Comparison of ENCODE assay signal across 14 cellular contexts in genomic region chr2:200396726-200397348, GRCh38.
DNase-seq lines count a peak whose midpoint lies in the region; ATAC-seq, FAIRE-seq and TF ChIP-seq lines count a peak whose summit lies in the region.
"Had no signal": no experiment of that assay in that cellular context is flagged by ENCODE, and none has a peak within 500 bp of the region (broad histone marks: within the 10 kb centered on the region; RNA-seq: fewer than 3 reads in every experiment).

No MANE protein-coding gene starts in this region.

- no peaks in the 10 kb centered on the region for H3K27me3 Mint-ChIP-seq in astrocyte (ENCODE audit: low read depth, unreplicated experiment)

- intact Hi-C loops in upper lobe of right lung (cut with DNase I), result no loop called here

- H3K4me3 ChIP-seq in astrocyte (ENCODE audit: insufficient read depth, low read depth, low read length) (peak overlapping the region; percentile 8), upper lobe of right lung (no peak overlapping the region)
- H3K4me3 ChIP-seq: HAP-1, sigmoid colon had no signal

- peaks cover 46% of the 10 kb centered on the region for H3K4me1 Mint-ChIP-seq in astrocyte (ENCODE audit: low read depth, unreplicated experiment)

- H3K4me2 ChIP-seq in astrocyte (ENCODE audit: low read length), result peak overlapping the region; percentile 76

- H4K20me1 ChIP-seq in astrocyte (ENCODE audit: insufficient read depth, low read length), result no peaks in the 10 kb centered on the region

- no peaks in the 10 kb centered on the region for H3K27me3 ChIP-seq in astrocyte (ENCODE audit: insufficient read depth, low read length)
- no peaks in the 10 kb centered on the region for H3K27me3 ChIP-seq in upper lobe of right lung
- H3K27me3 ChIP-seq: sigmoid colon had no signal

- H3K79me2 ChIP-seq in astrocyte (ENCODE audit: insufficient read depth, low read length), result peaks cover 45% of the 10 kb centered on the region

- H3K9me3 ChIP-seq in astrocyte (ENCODE audit: insufficient read depth, low read depth, low read length) (no peaks in the 10 kb centered on the region), upper lobe of right lung (no peaks in the 10 kb centered on the region)
- H3K9me3 ChIP-seq: HAP-1, sigmoid colon had no signal

- DNase-seq in NOMO-1 treated with DMSO at 0.1 percent for 48 hours (lab: John Stamatoyannopoulos, UW; ENCODE audit: unreplicated experiment) (peak; percentile 4), NOMO-1 treated with dmso at 0.1 percent for 144 hours (lab: John Stamatoyannopoulos, UW; ENCODE audit: unreplicated experiment) (no peak), astrocyte (ENCODE audit: low read depth) (no peak), iris pigment epithelial cell (ENCODE audit: low read depth) (peak; percentile 65), upper lobe of right lung (no peak), GM13977 (ENCODE audit: low spot score) (no peak), UCSD-AML1 (lab: John Stamatoyannopoulos, UW; ENCODE audit: unreplicated experiment) (no peak)
- DNase-seq: activated T-cell treated with anti-CD3 and anti-CD28 coated beads, Interleukin-2, amount 50 U/mL, for 1 hour; NCI-H1105; RPMI8226; sigmoid colon; WERI-Rb-1 had no signal

- no peak for TF ChIP-seq CTCF in astrocyte (IDR thresholded peaks at IDR 0.05; ENCODE audit: insufficient read depth, low read depth, low read length)
- TF ChIP-seq CTCF in upper lobe of right lung (IDR thresholded peaks at IDR 0.05), result no peak
- no peak for TF ChIP-seq CTCF in GM13977 (IDR thresholded peaks at IDR 0.05; ENCODE audit: extremely low read depth, insufficient read depth, missing control alignments)

- no peak for FAIRE-seq in astrocyte (lab: Jason Lieb, UNC)

- H3K27ac ChIP-seq in astrocyte (ENCODE audit: low read depth, low read length) (peak overlapping the region; percentile 44), upper lobe of right lung (no peak overlapping the region)
- H3K27ac ChIP-seq: sigmoid colon, WERI-Rb-1 had no signal

- no peaks in the 10 kb centered on the region for H3K36me3 ChIP-seq in astrocyte (ENCODE audit: insufficient read depth, low read length)
- no peaks in the 10 kb centered on the region for H3K36me3 ChIP-seq in upper lobe of right lung
- H3K36me3 ChIP-seq: HAP-1, sigmoid colon, WERI-Rb-1 had no signal

- in situ Hi-C loops in GM13977 (cut with MboI; ENCODE audit: low pct_unique_long_range_greater_than_20kb, low sequenced_read_pairs, unreplicated experiment), result no loop called here

- no peak overlapping the region for H2AFZ ChIP-seq in astrocyte (ENCODE audit: low read depth, low read length)

- H3K36me3 Mint-ChIP-seq in astrocyte (ENCODE audit: low read depth, unreplicated experiment), result peaks cover 15% of the 10 kb centered on the region

- H3K4me1 ChIP-seq in astrocyte (ENCODE audit: insufficient read depth, low read length) (peaks cover 19% of the 10 kb centered on the region), upper lobe of right lung (no peaks in the 10 kb centered on the region)
- H3K4me1 ChIP-seq: sigmoid colon had no signal

- ATAC-seq in upper lobe of right lung (peak; percentile 54), esophagus mucosa (no peak)

- H3K9ac ChIP-seq in astrocyte (ENCODE audit: low read length), result no peak overlapping the region

- no peak overlapping the region for H3K4me3 Mint-ChIP-seq in astrocyte (ENCODE audit: unreplicated experiment)

- no peaks in the 10 kb centered on the region for H3K9me3 Mint-ChIP-seq in astrocyte (ENCODE audit: unreplicated experiment)

- H3K27ac Mint-ChIP-seq in astrocyte (ENCODE audit: unreplicated experiment), result peak overlapping the region; percentile 60

Comparison
In these comparisons a context has a peak if more than half of its experiments do, and no peak if none do; other contexts are left out.
1. DNase-seq: peak in NOMO-1 treated with DMSO at 0.1 percent for 48 hours (single experiment) and iris pigment epithelial cell (single experiment); none in NOMO-1 treated with dmso at 0.1 percent for 144 hours (single experiment), astrocyte (single experiment), upper lobe of right lung (single experiment), GM13977 (single experiment) and UCSD-AML1 (single experiment).